8 cellular contexts compared by ENCODE assay signal in the genomic region with DNA sequence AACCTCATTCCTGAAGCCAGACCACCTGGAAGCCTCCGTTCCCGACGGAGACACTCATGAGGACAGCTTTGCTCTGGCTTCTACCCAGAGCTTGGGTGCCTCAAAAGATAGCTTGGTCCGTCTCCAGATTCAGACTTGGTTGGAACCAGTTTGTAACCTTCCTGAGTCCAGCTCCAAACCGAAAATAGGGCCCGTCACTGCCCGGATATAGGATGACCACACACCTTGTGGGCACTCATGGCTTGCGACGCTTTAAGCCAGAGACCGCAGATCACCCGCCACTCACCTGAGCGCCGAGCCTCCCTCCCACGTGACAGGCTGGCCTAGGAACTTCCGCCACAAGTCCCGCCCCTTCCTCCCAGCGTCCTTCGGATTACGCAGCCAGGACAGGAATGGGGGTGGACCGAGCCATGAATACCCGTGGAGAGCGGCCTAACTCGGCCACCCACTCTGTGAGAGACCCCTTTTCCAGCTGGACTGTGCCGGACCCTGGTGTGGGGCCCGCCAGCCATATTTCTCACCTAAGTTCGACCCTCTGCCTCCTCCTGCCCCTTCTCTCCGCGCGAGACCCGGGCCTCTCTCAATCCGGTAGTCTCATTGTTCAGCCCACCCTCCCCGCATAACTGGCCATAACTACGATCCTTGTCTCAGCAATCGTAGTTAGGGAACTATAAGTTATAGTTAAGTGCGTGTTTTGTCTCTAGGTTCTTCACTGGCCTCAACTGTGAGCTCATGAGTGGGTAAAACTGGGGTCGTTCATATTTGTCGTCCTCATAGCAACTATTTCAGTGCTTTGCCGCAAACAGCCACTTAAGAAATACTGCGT.
A peak's percentile ranks its signal among the peaks of the same experiment; 100 is the strongest.
DNase-seq lines count a peak whose midpoint lies in the region; ATAC-seq lines count a peak whose summit lies in the region.

A gene with protein sequence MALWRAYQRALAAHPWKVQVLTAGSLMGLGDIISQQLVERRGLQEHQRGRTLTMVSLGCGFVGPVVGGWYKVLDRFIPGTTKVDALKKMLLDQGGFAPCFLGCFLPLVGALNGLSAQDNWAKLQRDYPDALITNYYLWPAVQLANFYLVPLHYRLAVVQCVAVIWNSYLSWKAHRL (minus strand): TSS at position 332 of the 826 bp plus-strand sequence. CDS start 580 bp downstream, outside the sequence.

- peak; percentile 72 for DNase-seq in NCI-H2081 treated with DMSO at 0.1 percent for 48 hours (lab: John Stamatoyannopoulos, UW)
- DNase-seq in T1000 (lab: John Stamatoyannopoulos, UW): peak; percentile 63
- peak; percentile 96 for DNase-seq in astrocyte of the hippocampus (ENCODE audit: low read depth, low spot score)
- DNase-seq in hippocampal formation (lab: John Stamatoyannopoulos, UW): peak; percentile 83 to 84
- DNase-seq in retina: peak; percentile 95
- DNase-seq in cortex of kidney (lab: John Stamatoyannopoulos, UW): no peak

- ATAC-seq in GM18511 (IDR thresholded peaks at IDR 0.05; ENCODE audit: unreplicated experiment): peak; percentile 94
- peak; percentile 92 for ATAC-seq in HG02981 (IDR thresholded peaks at IDR 0.05; ENCODE audit: unreplicated experiment)
